1 cellular context compared by ENCODE assay signal in the genomic region with DNA sequence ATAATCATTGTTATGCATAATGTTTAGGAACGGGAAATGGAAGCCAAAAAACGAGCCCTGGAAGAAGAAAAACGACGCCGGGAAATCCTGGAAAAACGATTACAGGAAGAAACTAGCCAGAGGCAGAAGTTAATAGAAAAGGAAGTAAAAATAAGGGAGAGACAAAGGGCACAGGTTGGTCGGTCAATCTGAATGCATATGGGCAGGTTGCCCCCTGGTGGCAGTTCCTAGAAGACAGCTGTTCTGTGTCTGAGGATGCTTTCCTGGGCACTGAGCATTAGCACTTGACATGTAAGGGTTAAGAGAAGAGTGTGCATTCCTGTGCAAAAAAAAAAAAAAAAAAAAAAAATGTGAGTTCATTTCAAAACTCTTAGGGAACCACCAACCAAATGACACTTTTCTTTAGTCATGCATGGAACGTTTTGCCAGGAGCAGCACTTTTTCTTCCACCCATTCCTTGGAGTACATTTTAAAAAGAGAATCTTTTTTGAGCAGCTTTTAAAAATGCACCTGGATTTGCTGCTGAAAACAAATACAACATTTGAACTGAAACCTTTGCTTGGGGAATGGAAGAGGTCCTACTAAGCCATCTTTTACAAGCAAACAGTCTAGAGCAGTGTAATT.
A peak's percentile ranks its signal among the peaks of the same experiment; 100 is the strongest.
TF ChIP-seq lines count a peak whose summit lies in the region.

No MANE protein-coding gene starts in this region.

TF ChIP-seq in HepG2, 621 proteins besides CTCF, POLR2A, EP300 and RAD21 (continued from another document):
- no peak for TF ChIP-seq MZF1 (CRISPR knock-in tag; IDR thresholded peaks at IDR 0.05; ENCODE audit: borderline replicate concordance)
- TF ChIP-seq ZMYM2 (CRISPR knock-in tag; IDR thresholded peaks at IDR 0.05): no peak
- 0 out of 2 replicates have a peak, but pooled peaks have one; percentile 16 for TF ChIP-seq KAT8 (CRISPR knock-in tag; IDR thresholded peaks at IDR 0.05)
- TF ChIP-seq, protein P1, sequence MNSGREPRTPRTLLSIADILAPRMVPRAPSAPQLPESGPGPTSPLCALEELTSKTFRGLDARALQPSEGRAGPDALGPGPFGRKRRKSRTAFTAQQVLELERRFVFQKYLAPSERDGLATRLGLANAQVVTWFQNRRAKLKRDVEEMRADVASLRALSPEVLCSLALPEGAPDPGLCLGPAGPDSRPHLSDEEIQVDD (CRISPR knock-in tag; IDR thresholded peaks at IDR 0.05; ENCODE audit: borderline replicate concordance): no peak
- TF ChIP-seq SMC3 (IDR thresholded peaks at IDR 0.05; ENCODE audit: low read length): peak; percentile 95
- TF ChIP-seq GATAD2A (CRISPR knock-in tag; IDR thresholded peaks at IDR 0.05): 0 out of 2 replicates have a peak, but pooled peaks have one; percentile 26
- 0 out of 2 replicates have a peak, but pooled peaks have one; percentile 22 for TF ChIP-seq RXRB (CRISPR knock-in tag; IDR thresholded peaks at IDR 0.05; ENCODE audit: borderline replicate concordance)
- TF ChIP-seq, protein P2, sequence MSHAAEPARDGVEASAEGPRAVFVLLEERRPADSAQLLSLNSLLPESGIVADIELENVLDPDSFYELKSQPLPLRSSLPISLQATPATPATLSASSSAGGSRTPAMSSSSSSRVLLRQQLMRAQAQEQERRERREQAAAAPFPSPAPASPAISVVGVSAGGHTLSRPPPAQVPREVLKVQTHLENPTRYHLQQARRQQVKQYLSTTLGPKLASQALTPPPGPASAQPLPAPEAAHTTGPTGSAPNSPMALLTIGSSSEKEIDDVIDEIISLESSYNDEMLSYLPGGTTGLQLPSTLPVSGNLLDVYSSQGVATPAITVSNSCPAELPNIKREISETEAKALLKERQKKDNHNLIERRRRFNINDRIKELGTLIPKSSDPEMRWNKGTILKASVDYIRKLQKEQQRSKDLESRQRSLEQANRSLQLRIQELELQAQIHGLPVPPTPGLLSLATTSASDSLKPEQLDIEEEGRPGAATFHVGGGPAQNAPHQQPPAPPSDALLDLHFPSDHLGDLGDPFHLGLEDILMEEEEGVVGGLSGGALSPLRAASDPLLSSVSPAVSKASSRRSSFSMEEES (CRISPR knock-in tag; IDR thresholded peaks at IDR 0.05): 0 out of 2 replicates have a peak, but pooled peaks have one; percentile 3
- no peak for TF ChIP-seq WIZ (CRISPR knock-in tag; IDR thresholded peaks at IDR 0.05)
- 0 out of 2 replicates have a peak, but pooled peaks have one; percentile 13 for TF ChIP-seq FOXA3 (CRISPR knock-in tag; IDR thresholded peaks at IDR 0.05)
- no peak for TF ChIP-seq HNRNPK (IDR thresholded peaks at IDR 0.05; ENCODE audit: low read depth, low read length, poor library complexity, severe bottlenecking)
- TF ChIP-seq ETV5 (CRISPR knock-in tag; IDR thresholded peaks at IDR 0.05; ENCODE audit: borderline replicate concordance): peak; percentile 15; the same call in 1 of the 2 replicates
- TF ChIP-seq ZNF484 (CRISPR knock-in tag; IDR thresholded peaks at IDR 0.05; ENCODE audit: borderline replicate concordance, low read depth): no peak
- TF ChIP-seq ZNF652 (CRISPR knock-in tag; IDR thresholded peaks at IDR 0.05; ENCODE audit: borderline replicate concordance, low read depth): peak; percentile 76
- TF ChIP-seq, protein P3, sequence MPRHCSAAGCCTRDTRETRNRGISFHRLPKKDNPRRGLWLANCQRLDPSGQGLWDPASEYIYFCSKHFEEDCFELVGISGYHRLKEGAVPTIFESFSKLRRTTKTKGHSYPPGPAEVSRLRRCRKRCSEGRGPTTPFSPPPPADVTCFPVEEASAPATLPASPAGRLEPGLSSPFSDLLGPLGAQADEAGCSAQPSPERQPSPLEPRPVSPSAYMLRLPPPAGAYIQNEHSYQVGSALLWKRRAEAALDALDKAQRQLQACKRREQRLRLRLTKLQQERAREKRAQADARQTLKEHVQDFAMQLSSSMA (CRISPR knock-in tag; IDR thresholded peaks at IDR 0.05): no peak
- no peak for TF ChIP-seq HIVEP1 (CRISPR knock-in tag; IDR thresholded peaks at IDR 0.05)
- TF ChIP-seq MIXL1 (CRISPR knock-in tag; IDR thresholded peaks at IDR 0.05): 0 out of 2 replicates have a peak, but pooled peaks have one; percentile 32
- peak; percentile 93 for TF ChIP-seq STAG1 (CRISPR knock-in tag; IDR thresholded peaks at IDR 0.05)
- peak; percentile 86 for TF ChIP-seq ZNF7 (CRISPR knock-in tag; IDR thresholded peaks at IDR 0.05)
- no peak for TF ChIP-seq NFYC (CRISPR knock-in tag; IDR thresholded peaks at IDR 0.05)
